ENCODE assay signal across 1 cellular context in the genomic region with DNA sequence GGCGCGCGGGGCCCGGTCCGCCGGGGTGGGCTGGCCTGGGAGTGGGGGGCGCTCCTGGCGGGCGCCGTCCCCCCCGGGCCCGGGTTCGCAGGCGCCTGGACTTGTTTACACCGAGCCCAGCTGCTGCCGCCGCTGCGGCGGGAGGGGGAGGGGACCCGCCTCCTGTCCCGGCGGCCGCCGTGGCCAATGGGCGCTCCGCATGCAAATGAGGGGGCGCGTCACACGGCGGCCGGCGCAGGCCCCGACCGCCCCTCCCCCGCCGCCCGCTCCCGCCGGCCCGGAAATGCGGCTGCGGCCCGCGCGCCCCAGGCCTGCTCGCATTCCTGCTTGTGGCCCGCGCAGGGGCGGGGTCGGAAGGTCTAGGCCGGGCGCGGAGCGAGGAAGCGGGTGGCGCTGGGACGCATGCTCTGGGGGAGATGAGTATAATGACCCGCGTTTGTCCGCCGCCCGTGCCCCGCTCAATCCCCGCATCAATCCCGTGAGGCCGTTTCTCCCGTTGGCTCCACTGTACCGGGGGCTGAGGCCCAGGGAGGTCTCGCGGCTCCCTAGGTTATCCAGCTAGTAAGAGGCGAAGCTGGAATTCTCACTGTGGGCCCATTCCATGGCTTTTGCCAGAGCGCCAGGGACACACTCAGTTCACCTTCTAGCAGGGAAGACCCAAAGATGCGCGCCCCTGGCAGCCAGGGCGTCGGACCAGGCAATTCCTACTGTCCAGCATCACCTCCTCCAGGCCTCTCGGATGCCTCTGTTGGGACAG.
TF ChIP-seq lines count a peak whose summit lies in the region.

A gene with protein sequence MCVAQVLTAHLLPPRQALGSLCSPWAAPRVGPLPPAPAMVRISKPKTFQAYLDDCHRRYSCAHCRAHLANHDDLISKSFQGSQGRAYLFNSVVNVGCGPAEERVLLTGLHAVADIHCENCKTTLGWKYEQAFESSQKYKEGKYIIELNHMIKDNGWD (minus strand): TSS at position 109 of the 757 bp plus-strand sequence. CDS start 731 bp downstream, outside the sequence.

TF ChIP-seq in HepG2, 621 proteins besides CTCF, POLR2A, EP300 and RAD21 (continued from another document):
- peak; percentile 89 for TF ChIP-seq DNMT1 (CRISPR knock-in tag; IDR thresholded peaks at IDR 0.05)
- TF ChIP-seq RFXAP (CRISPR knock-in tag; IDR thresholded peaks at IDR 0.05; ENCODE audit: borderline replicate concordance) = peak; percentile 49; the same call in 1 of the 2 replicates
- TF ChIP-seq ISL2 (CRISPR knock-in tag; IDR thresholded peaks at IDR 0.05) = peak; percentile 49; the same call in 1 of the 2 replicates
- no peak for TF ChIP-seq RNF2 (conservative IDR thresholded peaks at IDR 0.05; ENCODE audit: low read depth)
- TF ChIP-seq NFKBIZ (CRISPR knock-in tag; IDR thresholded peaks at IDR 0.05) = 0 out of 2 replicates have a peak, but pooled peaks have one; percentile 54
- peak; percentile 43; the same call in 1 of the 2 replicates for TF ChIP-seq ZNF451 (CRISPR knock-in tag; IDR thresholded peaks at IDR 0.05)
- TF ChIP-seq, protein P1, sequence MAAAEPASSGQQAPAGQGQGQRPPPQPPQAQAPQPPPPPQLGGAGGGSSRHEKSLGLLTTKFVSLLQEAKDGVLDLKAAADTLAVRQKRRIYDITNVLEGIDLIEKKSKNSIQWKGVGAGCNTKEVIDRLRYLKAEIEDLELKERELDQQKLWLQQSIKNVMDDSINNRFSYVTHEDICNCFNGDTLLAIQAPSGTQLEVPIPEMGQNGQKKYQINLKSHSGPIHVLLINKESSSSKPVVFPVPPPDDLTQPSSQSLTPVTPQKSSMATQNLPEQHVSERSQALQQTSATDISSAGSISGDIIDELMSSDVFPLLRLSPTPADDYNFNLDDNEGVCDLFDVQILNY (CRISPR knock-in tag; conservative IDR thresholded peaks at IDR 0.05) = 0 out of 2 replicates have a peak, but pooled peaks have one; percentile 28
- TF ChIP-seq GATAD1 (CRISPR knock-in tag; IDR thresholded peaks at IDR 0.05) = no peak; the same call in 1 of the 2 replicates
- 0 out of 2 replicates have a peak, but pooled peaks have one; percentile 43 for TF ChIP-seq SMAD9 (CRISPR knock-in tag; IDR thresholded peaks at IDR 0.05)
- no peak for TF ChIP-seq MBD4 (IDR thresholded peaks at IDR 0.05; ENCODE audit: borderline replicate concordance, low read length)
- TF ChIP-seq FOXA1 (IDR thresholded peaks at IDR 0.05) = no peak
- peak; percentile 92 for TF ChIP-seq FOXA1 (CRISPR knock-in tag; IDR thresholded peaks at IDR 0.05)
- peak; percentile 67; the same call in 1 of the 2 replicates for TF ChIP-seq ZNF160 (CRISPR knock-in tag; IDR thresholded peaks at IDR 0.05)
- TF ChIP-seq, protein P2, sequence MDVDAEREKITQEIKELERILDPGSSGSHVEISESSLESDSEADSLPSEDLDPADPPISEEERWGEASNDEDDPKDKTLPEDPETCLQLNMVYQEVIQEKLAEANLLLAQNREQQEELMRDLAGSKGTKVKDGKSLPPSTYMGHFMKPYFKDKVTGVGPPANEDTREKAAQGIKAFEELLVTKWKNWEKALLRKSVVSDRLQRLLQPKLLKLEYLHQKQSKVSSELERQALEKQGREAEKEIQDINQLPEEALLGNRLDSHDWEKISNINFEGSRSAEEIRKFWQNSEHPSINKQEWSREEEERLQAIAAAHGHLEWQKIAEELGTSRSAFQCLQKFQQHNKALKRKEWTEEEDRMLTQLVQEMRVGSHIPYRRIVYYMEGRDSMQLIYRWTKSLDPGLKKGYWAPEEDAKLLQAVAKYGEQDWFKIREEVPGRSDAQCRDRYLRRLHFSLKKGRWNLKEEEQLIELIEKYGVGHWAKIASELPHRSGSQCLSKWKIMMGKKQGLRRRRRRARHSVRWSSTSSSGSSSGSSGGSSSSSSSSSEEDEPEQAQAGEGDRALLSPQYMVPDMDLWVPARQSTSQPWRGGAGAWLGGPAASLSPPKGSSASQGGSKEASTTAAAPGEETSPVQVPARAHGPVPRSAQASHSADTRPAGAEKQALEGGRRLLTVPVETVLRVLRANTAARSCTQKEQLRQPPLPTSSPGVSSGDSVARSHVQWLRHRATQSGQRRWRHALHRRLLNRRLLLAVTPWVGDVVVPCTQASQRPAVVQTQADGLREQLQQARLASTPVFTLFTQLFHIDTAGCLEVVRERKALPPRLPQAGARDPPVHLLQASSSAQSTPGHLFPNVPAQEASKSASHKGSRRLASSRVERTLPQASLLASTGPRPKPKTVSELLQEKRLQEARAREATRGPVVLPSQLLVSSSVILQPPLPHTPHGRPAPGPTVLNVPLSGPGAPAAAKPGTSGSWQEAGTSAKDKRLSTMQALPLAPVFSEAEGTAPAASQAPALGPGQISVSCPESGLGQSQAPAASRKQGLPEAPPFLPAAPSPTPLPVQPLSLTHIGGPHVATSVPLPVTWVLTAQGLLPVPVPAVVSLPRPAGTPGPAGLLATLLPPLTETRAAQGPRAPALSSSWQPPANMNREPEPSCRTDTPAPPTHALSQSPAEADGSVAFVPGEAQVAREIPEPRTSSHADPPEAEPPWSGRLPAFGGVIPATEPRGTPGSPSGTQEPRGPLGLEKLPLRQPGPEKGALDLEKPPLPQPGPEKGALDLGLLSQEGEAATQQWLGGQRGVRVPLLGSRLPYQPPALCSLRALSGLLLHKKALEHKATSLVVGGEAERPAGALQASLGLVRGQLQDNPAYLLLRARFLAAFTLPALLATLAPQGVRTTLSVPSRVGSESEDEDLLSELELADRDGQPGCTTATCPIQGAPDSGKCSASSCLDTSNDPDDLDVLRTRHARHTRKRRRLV (CRISPR knock-in tag; IDR thresholded peaks at IDR 0.05) = peak; percentile 40
- no peak for TF ChIP-seq ZNF670 (CRISPR knock-in tag; IDR thresholded peaks at IDR 0.05; ENCODE audit: borderline replicate concordance)
- peak; percentile 89 for TF ChIP-seq GABPB1 (CRISPR knock-in tag; IDR thresholded peaks at IDR 0.05)
- peak; percentile 68; the same call in 1 of the 2 replicates for TF ChIP-seq ZNF337 (CRISPR knock-in tag; IDR thresholded peaks at IDR 0.05; ENCODE audit: borderline replicate concordance, low read depth)
- peak; percentile 52 for TF ChIP-seq ZNF589 (CRISPR knock-in tag; conservative IDR thresholded peaks at IDR 0.05)
- no peak for TF ChIP-seq HNRNPH1 (optimal IDR thresholded peaks at IDR 0.05; ENCODE audit: low read depth, low read length)
- TF ChIP-seq KLF16 (CRISPR knock-in tag; IDR thresholded peaks at IDR 0.05) = 0 out of 4 replicates have a peak, but pooled peaks of 1 of the 2 experiments have one; percentile 43
- TF ChIP-seq, protein P3, sequence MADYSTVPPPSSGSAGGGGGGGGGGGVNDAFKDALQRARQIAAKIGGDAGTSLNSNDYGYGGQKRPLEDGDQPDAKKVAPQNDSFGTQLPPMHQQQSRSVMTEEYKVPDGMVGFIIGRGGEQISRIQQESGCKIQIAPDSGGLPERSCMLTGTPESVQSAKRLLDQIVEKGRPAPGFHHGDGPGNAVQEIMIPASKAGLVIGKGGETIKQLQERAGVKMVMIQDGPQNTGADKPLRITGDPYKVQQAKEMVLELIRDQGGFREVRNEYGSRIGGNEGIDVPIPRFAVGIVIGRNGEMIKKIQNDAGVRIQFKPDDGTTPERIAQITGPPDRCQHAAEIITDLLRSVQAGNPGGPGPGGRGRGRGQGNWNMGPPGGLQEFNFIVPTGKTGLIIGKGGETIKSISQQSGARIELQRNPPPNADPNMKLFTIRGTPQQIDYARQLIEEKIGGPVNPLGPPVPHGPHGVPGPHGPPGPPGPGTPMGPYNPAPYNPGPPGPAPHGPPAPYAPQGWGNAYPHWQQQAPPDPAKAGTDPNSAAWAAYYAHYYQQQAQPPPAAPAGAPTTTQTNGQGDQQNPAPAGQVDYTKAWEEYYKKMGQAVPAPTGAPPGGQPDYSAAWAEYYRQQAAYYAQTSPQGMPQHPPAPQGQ (CRISPR knock-in tag; IDR thresholded peaks at IDR 0.05; ENCODE audit: borderline replicate concordance) = no peak
TF ChIP-seq in HepG2: peak in this region for 273.
